Comparison of ENCODE assay signal across 15 cellular contexts in genomic region chrX:1486749-1487361, GRCh38. TPM values are rescaled to one million over a fixed set of nuclear protein-coding genes. Genes with fewer than 3 reads are reported as not detected.
A peak's percentile ranks its signal among the peaks of the same experiment; 100 is the strongest.
DNase-seq lines count a peak whose midpoint lies in the region; ATAC-seq and TF ChIP-seq lines count a peak whose summit lies in the region.
"Had no signal": no experiment of that assay in that cellular context is flagged by ENCODE, and none has a peak within 500 bp of the region (broad histone marks: within the 10 kb centered on the region; RNA-seq: fewer than 3 reads in every experiment).

No MANE protein-coding gene starts in this region.

- H2BK5ac ChIP-seq in mesendoderm (ENCODE audit: low read length), result no peak overlapping the region

- no peak for ATAC-seq in natural killer cell treated with Interleukin-12 subunit alpha and Interleukin-12 subunit beta and Interleukin-15 and Interleukin-18, amount 100 ng/mL, for 72 hours
- ATAC-seq in natural killer cell (no peak), aorta (ENCODE audit: low FRiP score) (peak; percentile 33)
- ATAC-seq in central memory CD8-positive, alpha-beta T cell (replicated peaks; ENCODE audit: extremely low read depth, poor library complexity, severe bottlenecking), result no peak
- ATAC-seq: left colon had no signal

- H4K5ac ChIP-seq in mesendoderm (ENCODE audit: low read length), result no peak overlapping the region

- H3K9ac ChIP-seq in mesendoderm (ENCODE audit: low read length), result no peak overlapping the region

- intact Hi-C loops in natural killer cell (cut with micrococcal nuclease) (no loop called here), aorta (cut with DNase I) (no loop called here), posterior vena cava (cut with DNase I) (no loop called here)

- no peak overlapping the region for H3K4me3 Mint-ChIP-seq in natural killer cell treated with Interleukin-12 subunit alpha and Interleukin-12 subunit beta and Interleukin-15 and Interleukin-18, amount 100 ng/mL, for 72 hours
- H3K4me3 Mint-ChIP-seq in natural killer cell, result no peak overlapping the region
- no peak overlapping the region for H3K4me3 Mint-ChIP-seq in central memory CD8-positive, alpha-beta T cell
- H3K4me3 Mint-ChIP-seq in chondrocyte (ENCODE audit: unreplicated experiment), result no peak overlapping the region
- H3K4me3 Mint-ChIP-seq: H9 had no signal

- TF ChIP-seq CTCF in natural killer cell (IDR thresholded peaks at IDR 0.05), result no peak
- TF ChIP-seq CTCF in chondrocyte (IDR thresholded peaks at IDR 0.05), result no peak

- WGBS in mesendoderm (ENCODE audit: extremely low coverage, insufficient coverage, low lambda C conversion rate), result no CpG with 5 or more reads among the region's 18 CpGs
- 61 to 70% methylated on average over 18 of the region's 18 CpGs for WGBS in aorta, 2 donors

- H3K9me3 Mint-ChIP-seq in natural killer cell treated with Interleukin-12 subunit alpha and Interleukin-12 subunit beta and Interleukin-15 and Interleukin-18, amount 100 ng/mL, for 72 hours, result peaks cover 6% of the 10 kb centered on the region
- H3K9me3 Mint-ChIP-seq in natural killer cell (peaks cover 0 to 5% of the 10 kb centered on the region in 2 donors), chondrocyte (ENCODE audit: low read depth) (no peaks in the 10 kb centered on the region)
- peaks cover 9% of the 10 kb centered on the region for H3K9me3 Mint-ChIP-seq in central memory CD8-positive, alpha-beta T cell

- H3K4me1 ChIP-seq in mesendoderm (ENCODE audit: control insufficient read depth, low read depth, low read length) (no peaks in the 10 kb centered on the region), aorta (ENCODE audit: control insufficient read depth in 1 of 2, insufficient read depth in 2 of 2, low read length in 2 of 2) (no peaks in the 10 kb centered on the region)

- no peaks in the 10 kb centered on the region for H3K79me1 ChIP-seq in mesendoderm (ENCODE audit: low read length)

- H3K4me1 Mint-ChIP-seq in natural killer cell treated with Interleukin-12 subunit alpha and Interleukin-12 subunit beta and Interleukin-15 and Interleukin-18, amount 100 ng/mL, for 72 hours (ENCODE audit: low read depth in 2 of 2), result peaks cover 40 to 44% of the 10 kb centered on the region in 2 donors
- H3K4me1 Mint-ChIP-seq in natural killer cell (peaks cover 43 to 54% of the 10 kb centered on the region in 2 donors), chondrocyte (ENCODE audit: low read depth) (peaks cover 5% of the 10 kb centered on the region)
- peaks cover 52% of the 10 kb centered on the region for H3K4me1 Mint-ChIP-seq in central memory CD8-positive, alpha-beta T cell

- H3K4me2 ChIP-seq in mesendoderm (ENCODE audit: low read length), result no peak overlapping the region

- H3K36me3 Mint-ChIP-seq in natural killer cell treated with Interleukin-12 subunit alpha and Interleukin-12 subunit beta and Interleukin-15 and Interleukin-18, amount 100 ng/mL, for 72 hours, result peaks cover 15% of the 10 kb centered on the region
- H3K36me3 Mint-ChIP-seq in natural killer cell, result peaks cover 6% of the 10 kb centered on the region
- peaks cover 73% of the 10 kb centered on the region for H3K36me3 Mint-ChIP-seq in central memory CD8-positive, alpha-beta T cell (ENCODE audit: insufficient read depth)
- no peaks in the 10 kb centered on the region for H3K36me3 Mint-ChIP-seq in chondrocyte (ENCODE audit: low read depth)

- no peak overlapping the region for H3K4me3 ChIP-seq in mesendoderm (ENCODE audit: low read length)
- no peak overlapping the region for H3K4me3 ChIP-seq in aorta (ENCODE audit: low read length in 2 of 2)
- H3K4me3 ChIP-seq: skin epidermis had no signal

- no peak overlapping the region for H3K23ac ChIP-seq in mesendoderm (ENCODE audit: low read length)

- H3K27ac Mint-ChIP-seq in natural killer cell treated with Interleukin-12 subunit alpha and Interleukin-12 subunit beta and Interleukin-15 and Interleukin-18, amount 100 ng/mL, for 72 hours, result peak overlapping the region; percentile 56 to 63
- H3K27ac Mint-ChIP-seq in natural killer cell (peak overlapping the region in 1 of 2 donors; percentile 24), chondrocyte (ENCODE audit: unreplicated experiment) (no peak overlapping the region)
- peak overlapping the region; percentile 71 for H3K27ac Mint-ChIP-seq in central memory CD8-positive, alpha-beta T cell (ENCODE audit: low read depth)

- no peak overlapping the region for H2BK120ac ChIP-seq in mesendoderm (ENCODE audit: low read depth, low read length)

- H3K79me2 ChIP-seq in mesendoderm (ENCODE audit: control insufficient read depth, insufficient read depth, low read length), result no peaks in the 10 kb centered on the region

- no peaks in the 10 kb centered on the region for H3K27me3 Mint-ChIP-seq in natural killer cell treated with Interleukin-12 subunit alpha and Interleukin-12 subunit beta and Interleukin-15 and Interleukin-18, amount 100 ng/mL, for 72 hours
- H3K27me3 Mint-ChIP-seq in natural killer cell (ENCODE audit: low read depth in 2 of 2), result no peaks in the 10 kb centered on the region
- no peaks in the 10 kb centered on the region for H3K27me3 Mint-ChIP-seq in central memory CD8-positive, alpha-beta T cell
- H3K27me3 Mint-ChIP-seq in chondrocyte (ENCODE audit: low read depth), result peaks cover 3% of the 10 kb centered on the region

- no peak overlapping the region for H3K27ac ChIP-seq in mesendoderm (ENCODE audit: low read depth, low read length)
- H3K27ac ChIP-seq in aorta (ENCODE audit: low read depth in 1 of 2, low read length in 2 of 2), result no peak overlapping the region

- DNase-seq in natural killer cell treated with Interleukin-12 subunit alpha and Interleukin-12 subunit beta and Interleukin-15 and Interleukin-18, amount 100 ng/mL, for 72 hours (ENCODE audit: low spot score), result no peak
- DNase-seq in natural killer cell (no peak), mesendoderm (peak; percentile 42), aorta (peak; percentile 72 to 76), NCI-H748 (lab: John Stamatoyannopoulos, UW; ENCODE audit: unreplicated experiment) (no peak), posterior vena cava (ENCODE audit: low spot score) (no peak), chondrocyte (ENCODE audit: low spot score) (no peak)
- DNase-seq in central memory CD8-positive, alpha-beta T cell (ENCODE audit: low spot score in 2 of 2), result peak in 1 of 2 donors; percentile 7
- DNase-seq: AML-193, H9, Kasumi-1, left colon, SHP77 treated with DMSO at 0.1 percent for 48 hours had no signal

- H3K36me3 ChIP-seq in mesendoderm (ENCODE audit: control insufficient read depth, insufficient read depth, low read length) (no peaks in the 10 kb centered on the region), aorta (ENCODE audit: control insufficient read depth in 1 of 2, insufficient read depth in 2 of 2, low read length in 1 of 2) (no peaks in the 10 kb centered on the region)

- H3K56ac ChIP-seq in mesendoderm (ENCODE audit: low read length), result peak overlapping the region; percentile 10

- no peak overlapping the region for H2BK15ac ChIP-seq in mesendoderm (replicated peaks; ENCODE audit: low read depth)

- no peak overlapping the region for H4K8ac ChIP-seq in mesendoderm (ENCODE audit: low read depth, low read length)

- no peak overlapping the region for H3K4ac ChIP-seq in mesendoderm (ENCODE audit: low read depth, low read length)

- H3K18ac ChIP-seq in mesendoderm (ENCODE audit: low read length), result no peak overlapping the region

- peaks cover 4% of the 10 kb centered on the region for H3K9me3 ChIP-seq in aorta (ENCODE audit: control insufficient read depth, low read length)

- H3K27me3 ChIP-seq in mesendoderm (ENCODE audit: insufficient read depth, low read length, poor library complexity), result no peaks in the 10 kb centered on the region
- no peaks in the 10 kb centered on the region for H3K27me3 ChIP-seq in aorta (ENCODE audit: control insufficient read depth in 1 of 2, insufficient read depth in 2 of 2, low read length in 1 of 2)

- H2AK5ac ChIP-seq in mesendoderm (ENCODE audit: low read length), result no peak overlapping the region

RNA-seq across cellular contexts. Expression of gene ASMTL, which starts 34.1 kb away (rescaled TPM):
- 10 to 100 TPM; 84.8 to 94.2 TPM for total RNA-seq in natural killer cell treated with Interleukin-12 subunit alpha and Interleukin-12 subunit beta and Interleukin-15 and Interleukin-18, amount 100 ng/mL, for 72 hours
- 10 to 100 TPM; 58.5 to 80.3 (median 66.1) TPM for total RNA-seq in natural killer cell
- polyA plus RNA-seq in mesendoderm (2013, experiment 1 of 2), result 13.5 TPM
- 14.9 TPM for polyA plus RNA-seq in mesendoderm (2013, experiment 2 of 2)
- 10 to 100 TPM; 31.3 to 32.3 TPM for total RNA-seq in aorta
- polyA plus RNA-seq in aorta, result 10 to 100 TPM; 26.7 to 56.1 TPM
- 10 to 100 TPM; 28.2 to 29.7 TPM for total RNA-seq in posterior vena cava
- 19.6 to 29.0 TPM (median 20.2 TPM) in 3 replicates for total RNA-seq in chondrocyte

RNA-seq across cellular contexts. Expression of gene P2RY8, which starts 50.1 kb away (rescaled TPM):
- 10 to 100 TPM; 19.5 to 59.1 TPM for total RNA-seq in natural killer cell treated with Interleukin-12 subunit alpha and Interleukin-12 subunit beta and Interleukin-15 and Interleukin-18, amount 100 ng/mL, for 72 hours
- total RNA-seq in natural killer cell (100 to 1,000 TPM in 2 of 3 donors, 10 to 100 TPM in 1; 73.7 to 114 (median 107) TPM), aorta (1 to 10 TPM; 5.0 to 5.5 TPM), posterior vena cava (1 to 10 TPM; 1.4 to 2.8 TPM), chondrocyte (not detected in 3 replicates)
- polyA plus RNA-seq in mesendoderm (2013, experiment 1 of 2), result not detected
- not detected for polyA plus RNA-seq in mesendoderm (2013, experiment 2 of 2)
- polyA plus RNA-seq in aorta, result 1 to 10 TPM in 1 of 2 donors, under 1 TPM in 1; 0.31 to 1.0 TPM
- total RNA-seq: fibroblast of villous mesenchyme, H9 had no signal

Comparison
In these comparisons a context has a peak if more than half of its experiments do, and no peak if none do; other contexts are left out.
1. DNase-seq: peak in mesendoderm (single experiment) and aorta (2 of 2); none in natural killer cell treated with Interleukin-12 subunit alpha and Interleukin-12 subunit beta and Interleukin-15 and Interleukin-18, amount 100 ng/mL, for 72 hours (single experiment), natural killer cell (single experiment), NCI-H748 (single experiment), posterior vena cava (single experiment) and chondrocyte (single experiment).